14 cellular contexts compared by ENCODE assay signal in the genomic region with DNA sequence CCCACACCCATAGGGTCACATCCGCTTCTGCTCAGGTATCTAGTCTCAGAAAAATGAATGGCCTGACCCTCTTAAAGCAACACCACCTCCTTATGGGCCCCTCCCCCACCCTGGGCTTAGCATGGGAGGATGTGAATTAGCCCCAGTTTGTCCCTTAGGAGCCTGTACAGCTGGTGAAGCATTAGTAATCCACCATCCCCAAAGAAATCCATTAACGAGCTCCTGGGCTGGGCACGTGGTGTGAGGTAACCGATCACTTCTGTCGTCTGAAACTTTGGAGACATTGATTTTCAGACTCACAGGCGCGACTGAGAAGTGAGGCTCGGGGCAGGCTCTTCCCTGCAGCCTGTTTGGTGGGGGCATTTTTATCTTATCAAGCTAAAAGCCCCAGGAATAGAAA. TPM values are rescaled to one million over a fixed set of nuclear protein-coding genes. Genes with fewer than 3 reads are reported as not detected.
DNase-seq lines count a peak whose midpoint lies in the region; ATAC-seq and TF ChIP-seq lines count a peak whose summit lies in the region.
"Had no signal": no experiment of that assay in that cellular context is flagged by ENCODE, and none has a peak within 500 bp of the region (broad histone marks: within the 10 kb centered on the region; RNA-seq: fewer than 3 reads in every experiment).

No MANE protein-coding gene starts in this region.

- no peaks in the 10 kb centered on the region for H3K9me3 Mint-ChIP-seq in chondrocyte (ENCODE audit: low read depth)
- no peaks in the 10 kb centered on the region for H3K9me3 Mint-ChIP-seq in progenitor cell of endocrine pancreas (ENCODE audit: low read depth)
- H3K9me3 Mint-ChIP-seq in activated T-helper 2 cell treated with anti-CD3 and anti-CD28 coated beads, Interferon-gamma antibody, Interleukin-2, Interleukin-4, amounts not matched to agents 10 μg/mL and 5 μg/mL and 100 μg/mL, durations not matched to agents 14 hours and 24 hours and 36 hours, result no peaks in the 10 kb centered on the region
- H3K9me3 Mint-ChIP-seq: CD8-positive, alpha-beta T cell had no signal

- H3K27me3 Mint-ChIP-seq in chondrocyte (ENCODE audit: low read depth) (peaks cover 3% of the 10 kb centered on the region), progenitor cell of endocrine pancreas (peaks cover 11% of the 10 kb centered on the region)
- peaks cover 1% of the 10 kb centered on the region for H3K27me3 Mint-ChIP-seq in activated T-helper 2 cell treated with anti-CD3 and anti-CD28 coated beads, Interferon-gamma antibody, Interleukin-2, Interleukin-4, amounts not matched to agents 10 μg/mL and 5 μg/mL and 100 μg/mL, durations not matched to agents 14 hours and 24 hours and 36 hours (ENCODE audit: low read depth)

- no peak overlapping the region for H3K4me3 Mint-ChIP-seq in chondrocyte (ENCODE audit: unreplicated experiment)
- peak overlapping the region; percentile 65 for H3K4me3 Mint-ChIP-seq in progenitor cell of endocrine pancreas (ENCODE audit: low read depth)
- H3K4me3 Mint-ChIP-seq in activated T-helper 2 cell treated with anti-CD3 and anti-CD28 coated beads, Interferon-gamma antibody, Interleukin-2, Interleukin-4, amounts not matched to agents 10 μg/mL and 5 μg/mL and 100 μg/mL, durations not matched to agents 14 hours and 24 hours and 36 hours (ENCODE audit: low read depth), result no peak overlapping the region
- H3K4me3 Mint-ChIP-seq: CD8-positive, alpha-beta T cell had no signal

- ATAC-seq in GM18868 (IDR thresholded peaks at IDR 0.05; ENCODE audit: unreplicated experiment), result no peak
- ATAC-seq: A549; CD8-positive, alpha-beta T cell; Right ventricle myocardium inferior had no signal

- H3K4me1 ChIP-seq in BLaER1 treated with 17β-estradiol and CSF1 and Interleukin-3, amounts not matched to agents 10 nM and 100 nM, result peaks cover 48 to 69% (median 52%) of the 10 kb centered on the region in 10 experiments

- H3K36me3 Mint-ChIP-seq in chondrocyte (ENCODE audit: low read depth) (no peaks in the 10 kb centered on the region), progenitor cell of endocrine pancreas (ENCODE audit: insufficient read depth) (no peaks in the 10 kb centered on the region)
- H3K36me3 Mint-ChIP-seq in activated T-helper 2 cell treated with anti-CD3 and anti-CD28 coated beads, Interferon-gamma antibody, Interleukin-2, Interleukin-4, amounts not matched to agents 10 μg/mL and 5 μg/mL and 100 μg/mL, durations not matched to agents 14 hours and 24 hours and 36 hours (ENCODE audit: low read depth), result no peaks in the 10 kb centered on the region
- H3K36me3 Mint-ChIP-seq: CD8-positive, alpha-beta T cell had no signal

- peak overlapping the region in 10 of 11 experiments; percentile 49 to 100 (median 84); a peak in 19 of 22 replicates for H3K4me2 ChIP-seq in BLaER1 treated with 17β-estradiol and CSF1 and Interleukin-3, amounts not matched to agents 10 nM and 100 nM
- H3K4me2 ChIP-seq: A549 had no signal

- no peaks in the 10 kb centered on the region for H3K9me3 ChIP-seq in BLaER1 treated with 17β-estradiol and CSF1 and Interleukin-3, amounts not matched to agents 10 nM and 100 nM (replicated peaks in 1 of 11)
- H3K9me3 ChIP-seq: A549 had no signal

- TF ChIP-seq CTCF in chondrocyte (IDR thresholded peaks at IDR 0.05) (no peak), progenitor cell of endocrine pancreas (IDR thresholded peaks at IDR 0.05; ENCODE audit: unreplicated experiment) (no peak)

- H3K4me1 Mint-ChIP-seq in chondrocyte (ENCODE audit: low read depth) (peaks cover 22% of the 10 kb centered on the region), progenitor cell of endocrine pancreas (ENCODE audit: low read depth) (peaks cover 52% of the 10 kb centered on the region)
- no peaks in the 10 kb centered on the region for H3K4me1 Mint-ChIP-seq in activated T-helper 2 cell treated with anti-CD3 and anti-CD28 coated beads, Interferon-gamma antibody, Interleukin-2, Interleukin-4, amounts not matched to agents 10 μg/mL and 5 μg/mL and 100 μg/mL, durations not matched to agents 14 hours and 24 hours and 36 hours (ENCODE audit: low read depth)

- peaks cover 0 to 36% (median 0%) of the 10 kb centered on the region in 11 experiments; a peak in 9 of 22 replicates for H4K20me1 ChIP-seq in BLaER1 treated with 17β-estradiol and CSF1 and Interleukin-3, amounts not matched to agents 10 nM and 100 nM

- no peak overlapping the region for H3K4me3 ChIP-seq in BLaER1 treated with 17β-estradiol and CSF1 and Interleukin-3, amounts not matched to agents 10 nM and 100 nM
- H3K4me3 ChIP-seq: A549 had no signal

- peaks cover 0 to 10% (median 0%) of the 10 kb centered on the region in 11 experiments; a peak in 2 of 22 replicates for H3K27me3 ChIP-seq in BLaER1 treated with 17β-estradiol and CSF1 and Interleukin-3, amounts not matched to agents 10 nM and 100 nM

- H3K27ac ChIP-seq in BLaER1 treated with 17β-estradiol and CSF1 and Interleukin-3, amounts not matched to agents 10 nM and 100 nM, result peak overlapping the region in 4 of 11 experiments; percentile 11 to 54 (median 32); a peak in 5 of 22 replicates
- H3K27ac ChIP-seq: A549 had no signal

- peaks cover 0 to 12% (median 0%) of the 10 kb centered on the region in 11 experiments; a peak in 1 of 22 replicates for H3K36me3 ChIP-seq in BLaER1 treated with 17β-estradiol and CSF1 and Interleukin-3, amounts not matched to agents 10 nM and 100 nM

- no peak overlapping the region for H3K27ac Mint-ChIP-seq in chondrocyte (ENCODE audit: unreplicated experiment)
- H3K27ac Mint-ChIP-seq in progenitor cell of endocrine pancreas, result peak overlapping the region; percentile 95
- H3K27ac Mint-ChIP-seq in activated T-helper 2 cell treated with anti-CD3 and anti-CD28 coated beads, Interferon-gamma antibody, Interleukin-2, Interleukin-4, amounts not matched to agents 10 μg/mL and 5 μg/mL and 100 μg/mL, durations not matched to agents 14 hours and 24 hours and 36 hours, result no peak overlapping the region
- H3K27ac Mint-ChIP-seq: CD8-positive, alpha-beta T cell had no signal

- H3K9ac ChIP-seq in BLaER1 treated with 17β-estradiol and CSF1 and Interleukin-3, amounts not matched to agents 10 nM and 100 nM, result no peak overlapping the region

- DNase-seq in NCI-H524 (lab: John Stamatoyannopoulos, UW) (peak; percentile 67 to 88), chondrocyte (ENCODE audit: low spot score) (peak; percentile 21), progenitor cell of endocrine pancreas (ENCODE audit: low spot score, unreplicated experiment) (no peak), DMS53 treated with DMSO at 0.1 percent for 48 hours (lab: John Stamatoyannopoulos, UW; ENCODE audit: unreplicated experiment) (no peak)
- no peak for DNase-seq in activated T-helper 2 cell treated with anti-CD3 and anti-CD28 coated beads, Interferon-gamma antibody, Interleukin-2, Interleukin-4, amounts not matched to agents 10 μg/mL and 5 μg/mL and 100 μg/mL, durations not matched to agents 14 hours and 24 hours and 36 hours (ENCODE audit: low spot score)
- DNase-seq: Calu3; CD8-positive, alpha-beta T cell; DMS79; NCI-H1105 treated with DMSO at 0.1 percent for 48 hours; NCI-H187 had no signal

- intact Hi-C loops in activated T-helper 2 cell treated with anti-CD3 and anti-CD28 coated beads, Interferon-gamma antibody, Interleukin-2, Interleukin-4, amounts not matched to agents 10 μg/mL and 5 μg/mL and 100 μg/mL, durations not matched to agents 14 hours and 24 hours and 36 hours (cut with micrococcal nuclease), result no loop called here

RNA-seq across cellular contexts. Expression of a gene that starts 10.5 kb away (rescaled TPM):
- 0.12 to 0.36 TPM (median 0.27 TPM) in 3 replicates for total RNA-seq in chondrocyte
- 7.0 and 7.9 TPM in 2 replicates for total RNA-seq in progenitor cell of endocrine pancreas
- total RNA-seq in activated T-helper 2 cell treated with anti-CD3 and anti-CD28 coated beads, Interferon-gamma antibody, Interleukin-2, Interleukin-4, amounts not matched to agents 10 μg/mL and 5 μg/mL and 100 μg/mL, durations not matched to agents 14 hours and 24 hours and 36 hours, result 180 and 182 TPM in 2 replicates

RNA-seq across cellular contexts. Expression of a gene that starts 47.5 kb away (rescaled TPM):
- total RNA-seq in chondrocyte (7.7 to 10.5 TPM (median 8.5 TPM) in 3 replicates), progenitor cell of endocrine pancreas (5.1 and 6.4 TPM in 2 replicates)
- 33.8 and 33.9 TPM in 2 replicates for total RNA-seq in activated T-helper 2 cell treated with anti-CD3 and anti-CD28 coated beads, Interferon-gamma antibody, Interleukin-2, Interleukin-4, amounts not matched to agents 10 μg/mL and 5 μg/mL and 100 μg/mL, durations not matched to agents 14 hours and 24 hours and 36 hours

Comparison
In these comparisons a context has a peak if more than half of its experiments do, and no peak if none do; other contexts are left out.
1. DNase-seq: peak in NCI-H524 (2 of 2) and chondrocyte (single experiment); none in progenitor cell of endocrine pancreas (single experiment), DMS53 treated with DMSO at 0.1 percent for 48 hours (single experiment) and activated T-helper 2 cell treated with anti-CD3 and anti-CD28 coated beads, Interferon-gamma antibody, Interleukin-2, Interleukin-4, amounts not matched to agents 10 μg/mL and 5 μg/mL and 100 μg/mL, durations not matched to agents 14 hours and 24 hours and 36 hours (single experiment).
2. RNA of a gene that starts 10.5 kb away (total RNA-seq): 180 to 182 TPM in activated T-helper 2 cell treated with anti-CD3 and anti-CD28 coated beads, Interferon-gamma antibody, Interleukin-2, Interleukin-4, amounts not matched to agents 10 μg/mL and 5 μg/mL and 100 μg/mL, durations not matched to agents 14 hours and 24 hours and 36 hours; 7.0 to 7.9 TPM in progenitor cell of endocrine pancreas and 0.12 to 0.36 TPM in chondrocyte; every median in the first group is over 10 times any median in the second.